18 cellular contexts compared by ENCODE assay signal in genomic region chr19:15264933-15265206, GRCh38. TPM values are rescaled to one million over a fixed set of nuclear protein-coding genes. Genes with fewer than 3 reads are reported as not detected.
DNase-seq lines count a peak whose midpoint lies in the region; ATAC-seq and TF ChIP-seq lines count a peak whose summit lies in the region.
"Had no signal": no experiment of that assay in that cellular context is flagged by ENCODE, and none has a peak within 500 bp of the region (broad histone marks: within the 10 kb centered on the region; RNA-seq: fewer than 3 reads in every experiment).

No MANE protein-coding gene starts in this region.

- H3K27me3 Mint-ChIP-seq in activated CD8-positive, alpha-beta T cell treated with anti-CD3 and anti-CD28 coated beads, Interleukin-2, amount 10 ng/mL, durations not matched to agents 7 days and 5 days (ENCODE audit: low read depth): no peaks in the 10 kb centered on the region
- H3K27me3 Mint-ChIP-seq in activated CD8-positive, alpha-beta T cell treated with anti-CD3 and anti-CD28 coated beads for 36 hours: no peaks in the 10 kb centered on the region
- no peaks in the 10 kb centered on the region for H3K27me3 Mint-ChIP-seq in central memory CD8-positive, alpha-beta T cell
- H3K27me3 Mint-ChIP-seq in nephron progenitor cell (ENCODE audit: low read depth, poor library complexity): peaks cover 4% of the 10 kb centered on the region
- H3K27me3 Mint-ChIP-seq: activated naive CD4-positive, alpha-beta T cell treated with anti-CD3 and anti-CD28 coated beads, Interleukin-2, amount 50 U/mL, for 24 hours had no signal

- no peaks in the 10 kb centered on the region for H3K9me3 Mint-ChIP-seq in activated CD8-positive, alpha-beta T cell treated with anti-CD3 and anti-CD28 coated beads, Interleukin-2, amount 10 ng/mL, durations not matched to agents 7 days and 5 days (ENCODE audit: insufficient read depth)
- H3K9me3 Mint-ChIP-seq in activated CD8-positive, alpha-beta T cell treated with anti-CD3 and anti-CD28 coated beads for 36 hours: no peaks in the 10 kb centered on the region
- H3K9me3 Mint-ChIP-seq in central memory CD8-positive, alpha-beta T cell: no peaks in the 10 kb centered on the region
- no peaks in the 10 kb centered on the region for H3K9me3 Mint-ChIP-seq in nephron progenitor cell
- H3K9me3 Mint-ChIP-seq: activated naive CD4-positive, alpha-beta T cell treated with anti-CD3 and anti-CD28 coated beads, Interleukin-2, amount 50 U/mL, for 24 hours; CD14-positive monocyte had no signal

- intact Hi-C loops in activated CD8-positive, alpha-beta T cell treated with anti-CD3 and anti-CD28 coated beads for 36 hours (cut with micrococcal nuclease): loop anchor here (10.0 kb wide), 1 partner anchor 290 kb away; no protein-coding TSS in a partner anchor
- intact Hi-C loops in thyroid gland (cut with DNase I): loop anchor here (5.0 to 10.0 kb wide), 4 partner anchors 67 to 150 kb away; partner anchors contain the start of genes AKAP8, AKAP8L and BRD4

- POLR2A ChIA-PET in activated CD8-positive, alpha-beta T cell treated with anti-CD3 and anti-CD28 coated beads, Interleukin-2, amount 10 ng/mL, durations not matched to agents 7 days and 5 days (lab: Charles Lee): no interaction called here
- POLR2A ChIA-PET in activated CD8-positive, alpha-beta T cell treated with anti-CD3 and anti-CD28 coated beads for 36 hours (lab: Charles Lee): interaction anchor here (1.1 kb wide), 1 partner anchor 113 kb away, joined by 3 read pairs; no protein-coding TSS in a partner anchor

- H3K4me3 Mint-ChIP-seq in activated CD8-positive, alpha-beta T cell treated with anti-CD3 and anti-CD28 coated beads, Interleukin-2, amount 10 ng/mL, durations not matched to agents 7 days and 5 days: no peak overlapping the region
- H3K4me3 Mint-ChIP-seq in activated CD8-positive, alpha-beta T cell treated with anti-CD3 and anti-CD28 coated beads for 36 hours: no peak overlapping the region
- no peak overlapping the region for H3K4me3 Mint-ChIP-seq in central memory CD8-positive, alpha-beta T cell
- H3K4me3 Mint-ChIP-seq in nephron progenitor cell: no peak overlapping the region
- H3K4me3 Mint-ChIP-seq: activated naive CD4-positive, alpha-beta T cell treated with anti-CD3 and anti-CD28 coated beads, Interleukin-2, amount 50 U/mL, for 24 hours; CD14-positive monocyte had no signal

- no peak for TF ChIP-seq POLR2A in thyroid gland (IDR thresholded peaks at IDR 0.05)

- no peak for DNase-seq in activated CD8-positive, alpha-beta T cell treated with anti-CD3 and anti-CD28 coated beads, Interleukin-2, amount 10 ng/mL, durations not matched to agents 7 days and 5 days
- DNase-seq in activated CD8-positive, alpha-beta T cell treated with anti-CD3 and anti-CD28 coated beads for 36 hours: no peak
- no peak for DNase-seq in central memory CD8-positive, alpha-beta T cell (ENCODE audit: low spot score in 2 of 2)
- DNase-seq in nephron progenitor cell (no peak), thyroid gland (no peak), cerebellar nuclear complex (lab: John Stamatoyannopoulos, UW) (no peak), NCI-H1930 (lab: John Stamatoyannopoulos, UW) (no peak)
- DNase-seq: cortex of kidney, DMS79 treated with DMSO at 0.1 percent for 48 hours, HCEC 1CT, Kasumi-1, NCI-H146, NCI-H524 had no signal

- H3K4me3 ChIP-seq in thyroid gland (replicated peaks in 1 of 3): no peak overlapping the region

- no peaks in the 10 kb centered on the region for H3K27me3 ChIP-seq in thyroid gland

- H3K4me1 ChIP-seq in thyroid gland: peaks cover 40 to 63% of the 10 kb centered on the region in 2 donors

- no peak overlapping the region for H3K27ac Mint-ChIP-seq in activated CD8-positive, alpha-beta T cell treated with anti-CD3 and anti-CD28 coated beads, Interleukin-2, amount 10 ng/mL, durations not matched to agents 7 days and 5 days
- H3K27ac Mint-ChIP-seq in activated CD8-positive, alpha-beta T cell treated with anti-CD3 and anti-CD28 coated beads for 36 hours: no peak overlapping the region
- peak overlapping the region; percentile 8 for H3K27ac Mint-ChIP-seq in central memory CD8-positive, alpha-beta T cell (ENCODE audit: low read depth)
- peak overlapping the region; percentile 93 for H3K27ac Mint-ChIP-seq in nephron progenitor cell
- H3K27ac Mint-ChIP-seq: activated naive CD4-positive, alpha-beta T cell treated with anti-CD3 and anti-CD28 coated beads, Interleukin-2, amount 50 U/mL, for 24 hours had no signal

- CTCF ChIA-PET in activated CD8-positive, alpha-beta T cell treated with anti-CD3 and anti-CD28 coated beads, Interleukin-2, amount 10 ng/mL, durations not matched to agents 7 days and 5 days (lab: Charles Lee): interaction anchor here (2.5 kb wide), 1 partner anchor 113 kb away, joined by 7 read pairs; no protein-coding TSS in a partner anchor
- CTCF ChIA-PET in activated CD8-positive, alpha-beta T cell treated with anti-CD3 and anti-CD28 coated beads for 36 hours (lab: Charles Lee): interaction anchor here (1.7 kb wide), 1 partner anchor 14 kb away, joined by 4 read pairs; no protein-coding TSS in a partner anchor

- H3K36me3 ChIP-seq in thyroid gland: peaks cover 27 to 55% of the 10 kb centered on the region in 2 donors

- H3K4me1 Mint-ChIP-seq in activated CD8-positive, alpha-beta T cell treated with anti-CD3 and anti-CD28 coated beads, Interleukin-2, amount 10 ng/mL, durations not matched to agents 7 days and 5 days (ENCODE audit: low read depth): no peaks in the 10 kb centered on the region
- H3K4me1 Mint-ChIP-seq in activated CD8-positive, alpha-beta T cell treated with anti-CD3 and anti-CD28 coated beads for 36 hours (ENCODE audit: low read depth): peaks cover 9% of the 10 kb centered on the region
- peaks cover 24% of the 10 kb centered on the region for H3K4me1 Mint-ChIP-seq in central memory CD8-positive, alpha-beta T cell
- H3K4me1 Mint-ChIP-seq in nephron progenitor cell: peaks cover 32% of the 10 kb centered on the region
- H3K4me1 Mint-ChIP-seq: CD14-positive monocyte had no signal

- no peaks in the 10 kb centered on the region for H3K9me3 ChIP-seq in thyroid gland

- peak overlapping the region in 2 of 3 donors; percentile 31 to 67 for H3K27ac ChIP-seq in thyroid gland
- H3K27ac ChIP-seq: 22Rv1, HL-60 had no signal

- no peak for TF ChIP-seq CTCF in activated CD8-positive, alpha-beta T cell treated with anti-CD3 and anti-CD28 coated beads for 36 hours (IDR thresholded peaks at IDR 0.05)
- TF ChIP-seq CTCF in nephron progenitor cell (IDR thresholded peaks at IDR 0.05) (no peak), thyroid gland (IDR thresholded peaks at IDR 0.05) (no peak)

- ATAC-seq in activated CD8-positive, alpha-beta T cell treated with anti-CD3 and anti-CD28 coated beads, Interleukin-2, amount 10 ng/mL, durations not matched to agents 7 days and 5 days: peak; percentile 21
- no peak for ATAC-seq in activated CD8-positive, alpha-beta T cell treated with anti-CD3 and anti-CD28 coated beads for 36 hours
- ATAC-seq in central memory CD8-positive, alpha-beta T cell (replicated peaks; ENCODE audit: extremely low read depth, poor library complexity, severe bottlenecking): no peak
- ATAC-seq in GM21723 (IDR thresholded peaks at IDR 0.05; ENCODE audit: unreplicated experiment): no peak

- 100% methylated on average over 1 of the region's 1 CpG; no CpG with 5 or more reads in 1 of the 2 donors for WGBS in thyroid gland, 2 donors

- peaks cover 61% of the 10 kb centered on the region for H3K36me3 Mint-ChIP-seq in activated CD8-positive, alpha-beta T cell treated with anti-CD3 and anti-CD28 coated beads, Interleukin-2, amount 10 ng/mL, durations not matched to agents 7 days and 5 days (ENCODE audit: low read depth)
- H3K36me3 Mint-ChIP-seq in activated CD8-positive, alpha-beta T cell treated with anti-CD3 and anti-CD28 coated beads for 36 hours (ENCODE audit: low read depth): peaks cover 40% of the 10 kb centered on the region
- peaks cover 45% of the 10 kb centered on the region for H3K36me3 Mint-ChIP-seq in central memory CD8-positive, alpha-beta T cell (ENCODE audit: insufficient read depth)
- H3K36me3 Mint-ChIP-seq in nephron progenitor cell (ENCODE audit: low read depth): peaks cover 67% of the 10 kb centered on the region

RNA-seq across cellular contexts. Expression of gene EPHX3, which starts 32.6 kb away (rescaled TPM):
- under 1 TPM; 0.21 to 0.29 TPM for total RNA-seq in activated CD8-positive, alpha-beta T cell treated with anti-CD3 and anti-CD28 coated beads, Interleukin-2, amount 10 ng/mL, durations not matched to agents 7 days and 5 days
- not detected for total RNA-seq in activated CD8-positive, alpha-beta T cell treated with anti-CD3 and anti-CD28 coated beads for 36 hours
- 1 to 10 TPM in 1 of 4 donors, under 1 TPM in 1, not detected in 2; 0.59 to 1.1 TPM for total RNA-seq in thyroid gland

Comparison
In these comparisons a context has a peak if more than half of its experiments do, and no peak if none do; other contexts are left out.
1. H3K27ac Mint-ChIP-seq: peak in central memory CD8-positive, alpha-beta T cell (single experiment) and nephron progenitor cell (single experiment); none in activated CD8-positive, alpha-beta T cell treated with anti-CD3 and anti-CD28 coated beads, Interleukin-2, amount 10 ng/mL, durations not matched to agents 7 days and 5 days (single experiment) and activated CD8-positive, alpha-beta T cell treated with anti-CD3 and anti-CD28 coated beads for 36 hours (single experiment).